ENCODE assay signal across 8 cellular contexts in the genomic region with DNA sequence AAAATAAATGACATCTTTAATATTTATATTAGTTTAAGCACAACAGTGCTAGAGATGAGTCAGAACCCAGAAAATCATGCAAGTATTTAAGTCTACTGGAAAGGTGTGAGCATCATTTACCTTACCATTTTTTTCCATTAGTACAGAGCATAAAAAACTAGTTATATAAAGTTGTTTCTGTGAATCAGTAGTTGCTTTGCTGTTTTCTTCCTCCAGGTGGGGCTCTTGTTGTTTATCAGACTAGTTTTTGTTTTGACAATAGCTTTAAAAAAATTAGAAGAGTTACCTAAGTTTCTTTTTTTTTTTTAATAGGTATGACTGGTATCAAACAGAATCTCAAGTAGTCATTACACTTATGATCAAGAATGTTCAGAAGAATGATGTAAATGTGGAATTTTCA. TPM values are rescaled to one million over a fixed set of nuclear protein-coding genes. Genes with fewer than 3 reads are reported as not detected.
DNase-seq lines count a peak whose midpoint lies in the region; ATAC-seq and TF ChIP-seq lines count a peak whose summit lies in the region.

No MANE protein-coding gene starts in this region.

- H4K8ac ChIP-seq in mesendoderm (ENCODE audit: low read depth, low read length): no peak overlapping the region

- no peak overlapping the region for H3K56ac ChIP-seq in mesendoderm (ENCODE audit: low read length)

- no peak overlapping the region for H2BK120ac ChIP-seq in mesendoderm (ENCODE audit: low read depth, low read length)

- intact Hi-C loops in posterior cingulate gyrus (cut with DNase I): loop anchor here (5.0 to 10.0 kb wide), 2 partner anchors 69 to 142 kb away; a partner anchor contains a TSS

- H3K36me3 ChIP-seq in mesendoderm (ENCODE audit: control insufficient read depth, insufficient read depth, low read length): no peaks in the 10 kb centered on the region

- TF ChIP-seq CTCF in astrocyte of the cerebellum (IDR thresholded peaks at IDR 0.05; ENCODE audit: low read depth, low read length, missing control alignments): peak; percentile 38
- TF ChIP-seq CTCF in omental fat pad (IDR thresholded peaks at IDR 0.05): no peak

- no peaks in the 10 kb centered on the region for H3K79me1 ChIP-seq in mesendoderm (ENCODE audit: low read length)

- in situ Hi-C loops in astrocyte of the cerebellum (cut with HindIII; ENCODE audit: low sequenced_read_pairs): no loop called here

- no peak overlapping the region for H3K4me2 ChIP-seq in mesendoderm (ENCODE audit: low read length)

- H3K9ac ChIP-seq in mesendoderm (ENCODE audit: low read length): no peak overlapping the region

- H3K4me1 ChIP-seq in mesendoderm (ENCODE audit: control insufficient read depth, low read depth, low read length): no peaks in the 10 kb centered on the region

- H3K23ac ChIP-seq in mesendoderm (ENCODE audit: low read length): no peak overlapping the region

- H2BK15ac ChIP-seq in mesendoderm (replicated peaks; ENCODE audit: low read depth): no peak overlapping the region

- no peak overlapping the region for H2BK5ac ChIP-seq in mesendoderm (ENCODE audit: low read length)

- H3K79me2 ChIP-seq in mesendoderm (ENCODE audit: control insufficient read depth, insufficient read depth, low read length): no peaks in the 10 kb centered on the region

- no peak for ATAC-seq in omental fat pad (ENCODE audit: low FRiP score)

- DNase-seq in DMS153 (lab: John Stamatoyannopoulos, UW): peak; percentile 4
- peak; percentile 21 for DNase-seq in Jurkat, Clone E6-1 (ENCODE audit: low read depth, low spot score)
- DNase-seq in astrocyte of the cerebellum (ENCODE audit: low read depth): peak; percentile 5
- DNase-seq in mesendoderm: peak; percentile 28
- no peak for DNase-seq in omental fat pad (ENCODE audit: low spot score)
- DNase-seq in OCI-M2 (lab: John Stamatoyannopoulos, UW; ENCODE audit: unreplicated experiment): no peak
- DNase-seq in NOMO-1 treated with dmso at 0.1 percent for 144 hours (lab: John Stamatoyannopoulos, UW; ENCODE audit: unreplicated experiment): no peak
- DNase-seq in posterior cingulate gyrus: no peak

- H3K27ac ChIP-seq in mesendoderm (ENCODE audit: low read depth, low read length): no peak overlapping the region

- H3K18ac ChIP-seq in mesendoderm (ENCODE audit: low read length): no peak overlapping the region

- H4K5ac ChIP-seq in mesendoderm (ENCODE audit: low read length): no peak overlapping the region

- H3K4ac ChIP-seq in mesendoderm (ENCODE audit: low read depth, low read length): no peak overlapping the region

- no peaks in the 10 kb centered on the region for H3K27me3 ChIP-seq in mesendoderm (ENCODE audit: insufficient read depth, low read length, poor library complexity)

- H2AK5ac ChIP-seq in mesendoderm (ENCODE audit: low read length): no peak overlapping the region

- no peak overlapping the region for H3K4me3 ChIP-seq in Jurkat, Clone E6-1 (ENCODE audit: low read length)
- H3K4me3 ChIP-seq in astrocyte of the cerebellum (ENCODE audit: low read depth, low read length): no peak overlapping the region
- H3K4me3 ChIP-seq in mesendoderm (ENCODE audit: low read length): no peak overlapping the region

RNA-seq across cellular contexts. Expression of a gene that starts 12.7 kb away (rescaled TPM):
- 89.8 TPM for polyA plus RNA-seq in Jurkat, Clone E6-1 (2012; ENCODE audit: insufficient read depth, insufficient read length)
- polyA plus RNA-seq in mesendoderm (2013, experiment 1 of 2): 108 TPM
- polyA plus RNA-seq in mesendoderm (2013, experiment 2 of 2): 111 TPM
- total RNA-seq in omental fat pad: 10 to 100 TPM; 27.5 to 39.1 (median 33.6) TPM

RNA-seq across cellular contexts. Expression of a gene that starts 23.1 kb away (rescaled TPM):
- 19.2 TPM for polyA plus RNA-seq in Jurkat, Clone E6-1 (2012; ENCODE audit: insufficient read depth, insufficient read length)
- polyA plus RNA-seq in mesendoderm (2013, experiment 1 of 2): 8.8 TPM
- 8.7 TPM for polyA plus RNA-seq in mesendoderm (2013, experiment 2 of 2)
- total RNA-seq in omental fat pad: 1 to 10 TPM; 1.1 to 5.2 (median 3.6) TPM

Comparison
In these comparisons a context has a peak if more than half of its experiments do, and no peak if none do; other contexts are left out.
1. DNase-seq: peak in DMS153 (single experiment), Jurkat, Clone E6-1 (single experiment), astrocyte of the cerebellum (single experiment) and mesendoderm (single experiment); none in omental fat pad (single experiment), OCI-M2 (single experiment), NOMO-1 treated with dmso at 0.1 percent for 144 hours (single experiment) and posterior cingulate gyrus (0 of 10).